ENCODE assay signal across 9 cellular contexts in genomic region chr2:212520340-212520739, GRCh38. TPM values are rescaled to one million over a fixed set of nuclear protein-coding genes. Genes with fewer than 3 reads are reported as not detected.
DNase-seq lines count a peak whose midpoint lies in the region; ATAC-seq, FAIRE-seq and TF ChIP-seq lines count a peak whose summit lies in the region.
"Had no signal": no experiment of that assay in that cellular context is flagged by ENCODE, and none has a peak within 500 bp of the region (broad histone marks: within the 10 kb centered on the region; RNA-seq: fewer than 3 reads in every experiment).

No MANE protein-coding gene starts in this region.

- H4K20me1 ChIP-seq in HepG2 (ENCODE audit: insufficient read depth, low read length) = no peaks in the 10 kb centered on the region

- TF ChIP-seq RAD21 in HepG2 (CRISPR knock-in tag; IDR thresholded peaks at IDR 0.05) = no peak

- no peaks in the 10 kb centered on the region for H3K9me3 ChIP-seq in HepG2 (ENCODE audit: low read length)
- H3K9me3 ChIP-seq in right lobe of liver = no peaks in the 10 kb centered on the region
- H3K9me3 ChIP-seq: Caco-2 had no signal

- H3K4me1 ChIP-seq in HepG2 (ENCODE audit: insufficient read depth, low read length) = no peaks in the 10 kb centered on the region
- H3K4me1 ChIP-seq in right lobe of liver = no peaks in the 10 kb centered on the region
- H3K4me1 ChIP-seq: Caco-2 had no signal

- 1% methylated on average over 2 of the region's 2 CpGs for WGBS in HepG2 (ENCODE audit: low lambda C conversion rate)
- 27% methylated on average over 2 of the region's 2 CpGs for WGBS in right lobe of liver (ENCODE audit: insufficient coverage, low coverage, low lambda C conversion rate, missing lambda C conversion rate)

- H3K4me3 ChIP-seq in HepG2 (replicated peaks in 1 of 3; ENCODE audit: insufficient read depth in 1 of 3, low read depth in 2 of 3, low read length in 3 of 3) (no peak overlapping the region), right lobe of liver (no peak overlapping the region), epithelial cell of esophagus (ENCODE audit: low read length) (no peak overlapping the region)

- TF ChIP-seq EP300 in HepG2 (IDR thresholded peaks at IDR 0.05; ENCODE audit: low read depth in 2 of 2, low read length in 2 of 2) (no peak), HepG2 (CRISPR knock-in tag; IDR thresholded peaks at IDR 0.05; ENCODE audit: borderline replicate concordance) (no peak)

- H3K9ac ChIP-seq in HepG2 (ENCODE audit: insufficient read depth, low read depth, low read length) = no peak overlapping the region

- in situ Hi-C loops in HepG2 (cut with HindIII; ENCODE audit: extremely low pct_ligation_motif_present, low pct_unique_long_range_greater_than_20kb) = no loop called here

- no TSS peak for BruUV-seq in HepG2 (replicated peaks; lab: Mats Ljungman, UMichigan)

- peak; percentile 28 for FAIRE-seq in HepG2 (lab: Jason Lieb, UNC)

- DNase-seq in HepG2 (ENCODE audit: low spot score) (peak; percentile 21), right lobe of liver (no peak), NCI-H526 (lab: John Stamatoyannopoulos, UW) (peak; percentile 30 to 62), epithelial cell of esophagus (ENCODE audit: low read depth) (peak; percentile 32), NCI-H128 (lab: John Stamatoyannopoulos, UW; ENCODE audit: unreplicated experiment) (no peak)

- H3K4me2 ChIP-seq in HepG2 (ENCODE audit: low read depth, low read length) = no peak overlapping the region

- intact Hi-C loops in HepG2 (cut with micrococcal nuclease; ENCODE audit: unreplicated experiment) (loop anchor here (1.0 kb wide), 5 partner anchors 117 to 775 kb away; no protein-coding TSS in a partner anchor), right lobe of liver (cut with DNase I) (no loop called here)

- TF ChIP-seq CTCF in HepG2 (CRISPR knock-in tag; IDR thresholded peaks at IDR 0.05) = peak; percentile 52
- no peak for TF ChIP-seq CTCF in right lobe of liver (IDR thresholded peaks at IDR 0.05)
- peak; percentile 51 for TF ChIP-seq CTCF in epithelial cell of esophagus (IDR thresholded peaks at IDR 0.05; ENCODE audit: insufficient read depth, low read depth, low read length, missing control alignments)

- no peaks in the 10 kb centered on the region for H3K36me3 ChIP-seq in HepG2 (replicated peaks in 1 of 2; ENCODE audit: control insufficient read depth in 1 of 2, insufficient read depth in 2 of 2, low read length in 2 of 2)
- no peaks in the 10 kb centered on the region for H3K36me3 ChIP-seq in right lobe of liver

- H2AFZ ChIP-seq in HepG2 (ENCODE audit: low read length) = no peak overlapping the region

- CTCF ChIA-PET in HepG2 (lab: Yijun Ruan, JAX; ENCODE audit: low intra/inter-chr PET ratio, low total read pairs) = interaction anchor here (1.2 kb wide), 1 partner anchor 373 kb away, joined by 6 read pairs; no protein-coding TSS in a partner anchor

- TF ChIP-seq POLR2A in HepG2 (IDR thresholded peaks at IDR 0.05; ENCODE audit: insufficient read depth in 1 of 2, low read depth in 2 of 2, low read length in 2 of 2) (no peak), right lobe of liver (IDR thresholded peaks at IDR 0.05) (no peak)

- H3K79me2 ChIP-seq in HepG2 (ENCODE audit: insufficient read depth, low read length) = no peaks in the 10 kb centered on the region

- H3K27me3 ChIP-seq in HepG2 (ENCODE audit: control insufficient read depth in 1 of 2, insufficient read depth in 2 of 2, low read length in 2 of 2) = no peaks in the 10 kb centered on the region
- no peaks in the 10 kb centered on the region for H3K27me3 ChIP-seq in right lobe of liver

- ATAC-seq in HepG2 (peak; percentile 66; the same call in 2 of the 3 replicates), right lobe of liver (no peak), GM21723 (IDR thresholded peaks at IDR 0.05; ENCODE audit: unreplicated experiment) (no peak), GM18511 (IDR thresholded peaks at IDR 0.05; ENCODE audit: unreplicated experiment) (no peak), HG02571 (IDR thresholded peaks at IDR 0.05; ENCODE audit: unreplicated experiment) (no peak)

- POLR2A ChIA-PET in HepG2 (lab: Yijun Ruan, JAX) = no interaction called here

- no peak overlapping the region for H3K27ac ChIP-seq in HepG2 (ENCODE audit: extremely low read length, insufficient read depth, low read length)
- no peak overlapping the region for H3K27ac ChIP-seq in right lobe of liver

TF ChIP-seq in HepG2, 621 proteins besides CTCF, POLR2A, EP300 and RAD21:
- TF ChIP-seq SOX13 (IDR thresholded peaks at IDR 0.05) = no peak
- TF ChIP-seq SOX13 (CRISPR knock-in tag; conservative IDR thresholded peaks at IDR 0.05 in 1 of 2, IDR thresholded peaks at IDR 0.05 in 1 of 2) = no peak
- TF ChIP-seq STAG1 (CRISPR knock-in tag; IDR thresholded peaks at IDR 0.05) = peak; percentile 60
- peak; percentile 53; the same call in 1 of the 2 replicates for TF ChIP-seq SMC3 (IDR thresholded peaks at IDR 0.05; ENCODE audit: low read length)

RNA-seq across cellular contexts. Expression of gene ERBB4, which starts 18.3 kb away (rescaled TPM):
- not detected in 2 replicates for total RNA-seq in HepG2 (2016; rRNA removed; fragmentation: Illumina TruSeq; extraction: Trizol)
- total RNA-seq in HepG2 (2016; cell fraction: cytosol; rRNA removed; fragmentation: Illumina TruSeq; extraction: Trizol; ENCODE audit: low read depth) = not detected in 2 replicates
- not detected in 2 replicates for total RNA-seq in HepG2 (2016; cell fraction: insoluble cytoplasmic fraction; rRNA removed; fragmentation: Illumina TruSeq; extraction: Trizol)
- total RNA-seq in HepG2 (2016; cell fraction: membrane; rRNA removed; fragmentation: Illumina TruSeq; extraction: Trizol) = not detected in 2 replicates
- total RNA-seq in HepG2 (2016; cell fraction: nucleus; rRNA removed; fragmentation: Illumina TruSeq; extraction: Trizol) = not detected in 2 replicates
- polyA plus RNA-seq in HepG2 (2011; rRNA removed) = 0.04 TPM in 1 of 2 replicates, not detected in the other
- not detected in 2 replicates for polyA plus RNA-seq in HepG2 (2011; cell fraction: cytosol; rRNA removed)
- polyA plus RNA-seq in HepG2 (2011; cell fraction: nucleus; rRNA removed) = not detected in 2 replicates
- polyA plus RNA-seq in HepG2 (2012) = not detected in 2 replicates
- polyA plus RNA-seq in HepG2 (2016; cell fraction: cytosol; fragmentation: Illumina TruSeq; extraction: Trizol; ENCODE audit: low read depth) = not detected in 2 replicates
- not detected in 2 replicates for polyA plus RNA-seq in HepG2 (2016; cell fraction: insoluble cytoplasmic fraction; fragmentation: Illumina TruSeq; extraction: Trizol; ENCODE audit: low read depth)
- polyA plus RNA-seq in HepG2 (2016; cell fraction: membrane; fragmentation: Illumina TruSeq; extraction: Trizol; ENCODE audit: low read depth) = not detected in 2 replicates
- not detected in 2 replicates for polyA plus RNA-seq in HepG2 (2016; cell fraction: nucleus; fragmentation: Illumina TruSeq; extraction: Trizol; ENCODE audit: insufficient read depth, low read depth)
- 0.22 and 2.9 TPM in 2 replicates for polyA minus RNA-seq in HepG2 (2011; rRNA and poly(A)+ RNA removed; ENCODE audit: low replicate concordance)
- polyA minus RNA-seq in HepG2 (2011; cell fraction: cytosol; rRNA and poly(A)+ RNA removed) = not detected in 2 replicates
- polyA minus RNA-seq in HepG2 (2011; cell fraction: nucleus; rRNA and poly(A)+ RNA removed) = not detected in 2 replicates
- total RNA-seq in right lobe of liver = under 1 TPM in 4 of 6 experiments, not detected in 2; 0.02 to 0.59 (median 0.08) TPM
- total RNA-seq: Caco-2 had no signal

Comparison
In these comparisons a context has a peak if more than half of its experiments do, and no peak if none do; other contexts are left out.
1. DNase-seq: peak in HepG2 (single experiment), NCI-H526 (2 of 2) and epithelial cell of esophagus (single experiment); none in right lobe of liver (0 of 3) and NCI-H128 (single experiment).
2. CTCF ChIP-seq: peak in HepG2 (single experiment) and epithelial cell of esophagus (single experiment); none in right lobe of liver (0 of 4).